ENCODE assay signal across 8 cellular contexts in the genomic region with DNA sequence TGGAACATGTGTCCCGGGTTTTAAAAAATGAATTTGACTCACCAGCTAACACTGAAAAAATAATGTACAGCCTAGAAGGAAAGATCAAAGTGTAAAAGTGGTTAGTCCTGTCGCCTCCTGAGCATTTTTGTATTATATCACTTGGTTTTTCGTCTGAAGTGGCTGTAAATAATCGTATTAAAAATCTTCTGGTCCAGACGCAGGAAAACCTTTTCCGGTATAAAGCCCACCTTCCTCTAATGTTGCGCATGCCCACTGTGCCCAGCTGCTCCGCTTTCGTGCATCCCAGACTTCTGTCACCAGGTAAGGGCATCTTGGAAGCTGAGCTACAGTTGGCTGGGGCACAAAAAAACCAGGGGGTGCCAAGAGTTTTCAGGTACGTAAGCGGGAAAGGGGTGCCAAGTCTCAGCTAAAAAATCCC. TPM values are rescaled to one million over a fixed set of nuclear protein-coding genes. Genes with fewer than 3 reads are reported as not detected.
DNase-seq lines count a peak whose midpoint lies in the region; ATAC-seq and TF ChIP-seq lines count a peak whose summit lies in the region.

No MANE protein-coding gene starts in this region.

- H3K27me3 Mint-ChIP-seq in naive thymus-derived CD8-positive, alpha-beta T cell = peaks cover 0 to 3% (median 0%) of the 10 kb centered on the region in 5 donors

- no peaks in the 10 kb centered on the region for H3K27me3 ChIP-seq in upper lobe of left lung

- no peak for TF ChIP-seq POLR2A in upper lobe of left lung (IDR thresholded peaks at IDR 0.05)

- DNase-seq in Caki2 (ENCODE audit: low read depth) = peak; percentile 89
- DNase-seq in NCI-H526 (lab: John Stamatoyannopoulos, UW) = peak; percentile 93 to 95
- peak; percentile 37 for DNase-seq in activated T-helper 1 cell treated with Interleukin-2 at 50 U/mL for 16 hours (ENCODE audit: low read depth)
- peak; percentile 70 to 87 for DNase-seq in foreskin fibroblast
- DNase-seq in naive thymus-derived CD8-positive, alpha-beta T cell = peak in 3 of 10 donors; percentile 63 to 78 (median 71)
- DNase-seq in upper lobe of left lung = peak in 1 of 2 donors; percentile 78

- no peak for TF ChIP-seq CTCF in foreskin fibroblast (IDR thresholded peaks at IDR 0.05; ENCODE audit: low read depth, low read length)
- TF ChIP-seq CTCF in upper lobe of left lung (IDR thresholded peaks at IDR 0.05) = no peak

- in situ Hi-C loops in Caki2 (cut with HindIII; ENCODE audit: low pct_unique_long_range_greater_than_20kb, low sequenced_read_pairs) = no loop called here

- H3K36me3 Mint-ChIP-seq in naive thymus-derived CD8-positive, alpha-beta T cell = peaks cover 0 to 36% (median 11%) of the 10 kb centered on the region in 3 donors

- peak overlapping the region; percentile 72 to 89 for H3K4me3 ChIP-seq in foreskin fibroblast (ENCODE audit: low read depth in 1 of 2, low read length in 2 of 2)
- H3K4me3 ChIP-seq in upper lobe of left lung = peak overlapping the region; percentile 69 to 84 (median 78)

- peak overlapping the region; percentile 91 to 99 (median 99) for H3K4me3 Mint-ChIP-seq in naive thymus-derived CD8-positive, alpha-beta T cell

- peaks cover 22 to 54% (median 49%) of the 10 kb centered on the region in 4 donors for H3K4me1 Mint-ChIP-seq in naive thymus-derived CD8-positive, alpha-beta T cell

- no peak for TF ChIP-seq EP300 in upper lobe of left lung (IDR thresholded peaks at IDR 0.05)

- peaks cover 15 to 27% (median 23%) of the 10 kb centered on the region in 4 donors for H3K4me1 ChIP-seq in upper lobe of left lung

- POLR2A ChIA-PET in naive thymus-derived CD8-positive, alpha-beta T cell (lab: Charles Lee) = interaction anchor here (0.7 to 3.7 kb wide), 21 partner anchors 10 to 1097 kb away, joined by 3 to 105 read pairs (median 4); partner anchors contain the start of genes GPR160, LRRC34, LRRIQ4 and PHC3

- 2% methylated on average over 11 of the region's 11 CpGs for WGBS in upper lobe of left lung, 2 donors

- peak overlapping the region; percentile 98 to 100 (median 98) for H3K27ac ChIP-seq in upper lobe of left lung

- peaks cover 0 to 26% (median 5%) of the 10 kb centered on the region in 4 donors for H3K36me3 ChIP-seq in upper lobe of left lung

- no peaks in the 10 kb centered on the region for H3K9me3 ChIP-seq in upper lobe of left lung

- peaks cover 0 to 3% (median 0%) of the 10 kb centered on the region in 9 donors for H3K9me3 Mint-ChIP-seq in naive thymus-derived CD8-positive, alpha-beta T cell

- peak overlapping the region; percentile 97 to 100 (median 99) for H3K27ac Mint-ChIP-seq in naive thymus-derived CD8-positive, alpha-beta T cell

- ATAC-seq in GM19455 (IDR thresholded peaks at IDR 0.05; ENCODE audit: unreplicated experiment) = peak; percentile 9
- peak; percentile 5 for ATAC-seq in HG03558 (IDR thresholded peaks at IDR 0.05; ENCODE audit: extremely low read depth, unreplicated experiment)
- ATAC-seq in naive thymus-derived CD8-positive, alpha-beta T cell = peak; percentile 31 to 34
- ATAC-seq in upper lobe of left lung (ENCODE audit: low FRiP score in 2 of 2) = peak; percentile 79 to 83

RNA-seq across cellular contexts. Expression of gene MYNN, which starts 0.7 kb away (rescaled TPM):
- total RNA-seq in Caki2 (2014; rRNA removed; shearing (Covaris generic); ENCODE audit: low replicate concordance) = 17.0 and 17.8 TPM in 2 replicates
- 10 to 100 TPM; 23.0 to 24.7 TPM for total RNA-seq in naive thymus-derived CD8-positive, alpha-beta T cell
- 10 to 100 TPM; 11.7 to 15.7 (median 13.6) TPM for polyA plus RNA-seq in naive thymus-derived CD8-positive, alpha-beta T cell
- 10 to 100 TPM in 3 of 6 donors, 1 to 10 TPM in 3; 2.3 to 22.5 (median 10.9) TPM for total RNA-seq in upper lobe of left lung

RNA-seq across cellular contexts. Expression of gene ACTRT3, which starts 3.2 kb away (rescaled TPM):
- 0.34 and 0.81 TPM in 2 replicates for total RNA-seq in Caki2 (2014; rRNA removed; shearing (Covaris generic); ENCODE audit: low replicate concordance)
- total RNA-seq in naive thymus-derived CD8-positive, alpha-beta T cell = under 1 TPM in 1 of 2 experiments, not detected in 1; 0.29 TPM
- polyA plus RNA-seq in naive thymus-derived CD8-positive, alpha-beta T cell = under 1 TPM; 0.13 to 0.15 (median 0.14) TPM
- total RNA-seq in upper lobe of left lung = 1 to 10 TPM in 4 of 6 donors, under 1 TPM in 2; 0.55 to 6.3 (median 1.7) TPM

RNA-seq across cellular contexts. Expression of gene TERC, which starts 7.7 kb away (rescaled TPM):
- 158 and 246 TPM in 2 replicates for total RNA-seq in Caki2 (2014; rRNA removed; shearing (Covaris generic); ENCODE audit: low replicate concordance)
- 10 to 100 TPM; 12.4 to 17.5 TPM for total RNA-seq in naive thymus-derived CD8-positive, alpha-beta T cell
- polyA plus RNA-seq in naive thymus-derived CD8-positive, alpha-beta T cell = 1 to 10 TPM in 2 of 3 donors, not detected in 1; 1.4 to 1.6 TPM
- 10 to 100 TPM in 5 of 6 donors, not detected in 1; 16.6 to 96.4 (median 41.9) TPM for total RNA-seq in upper lobe of left lung

RNA-seq across cellular contexts. Expression of gene LRRIQ4, which starts 40.1 kb away (rescaled TPM):
- not detected in 2 replicates for total RNA-seq in Caki2 (2014; rRNA removed; shearing (Covaris generic); ENCODE audit: low replicate concordance)
- total RNA-seq in naive thymus-derived CD8-positive, alpha-beta T cell = under 1 TPM in 1 of 2 experiments, not detected in 1; 0.19 TPM
- polyA plus RNA-seq in naive thymus-derived CD8-positive, alpha-beta T cell = not detected
- total RNA-seq in upper lobe of left lung = under 1 TPM in 2 of 6 donors, not detected in 4; 0.22 to 0.24 TPM

RNA-seq across cellular contexts. Expression of gene LRRC34, which starts 40.2 kb away (rescaled TPM):
- total RNA-seq in Caki2 (2014; rRNA removed; shearing (Covaris generic); ENCODE audit: low replicate concordance) = 12.0 and 13.2 TPM in 2 replicates
- 1 to 10 TPM in 1 of 2 experiments, under 1 TPM in 1; 0.73 to 1.2 TPM for total RNA-seq in naive thymus-derived CD8-positive, alpha-beta T cell
- under 1 TPM; 0.29 to 0.42 (median 0.35) TPM for polyA plus RNA-seq in naive thymus-derived CD8-positive, alpha-beta T cell
- total RNA-seq in upper lobe of left lung = 10 to 100 TPM in 1 of 6 donors, 1 to 10 TPM in 4, under 1 TPM in 1; 0.78 to 12.9 (median 3.9) TPM

Comparison
In these comparisons a context has a peak if more than half of its experiments do, and no peak if none do; other contexts are left out.
1. ATAC-seq: peak in every context shown above with its lines; median percentile 81 in upper lobe of left lung; 32 in naive thymus-derived CD8-positive, alpha-beta T cell; 9 in GM19455; 5 in HG03558.